20 cellular contexts compared by ENCODE assay signal in genomic region chr20:64066984-64067605, GRCh38. TPM values are rescaled to one million over a fixed set of nuclear protein-coding genes. Genes with fewer than 3 reads are reported as not detected.
DNase-seq lines count a peak whose midpoint lies in the region; ATAC-seq and TF ChIP-seq lines count a peak whose summit lies in the region.
"Had no signal": no experiment of that assay in that cellular context is flagged by ENCODE, and none has a peak within 500 bp of the region (broad histone marks: within the 10 kb centered on the region; RNA-seq: fewer than 3 reads in every experiment).

No MANE protein-coding gene starts in this region.

- peak overlapping the region; percentile 55 for H3K27ac Mint-ChIP-seq in activated CD4-positive, alpha-beta T cell treated with anti-CD3 and anti-CD28 coated beads for 36 hours
- peak overlapping the region; percentile 38; the same call in 1 of the 2 replicates for H3K27ac Mint-ChIP-seq in HFFc6
- peak overlapping the region; percentile 30; the same call in 1 of the 2 replicates for H3K27ac Mint-ChIP-seq in WTC11

- intact Hi-C loops in activated CD4-positive, alpha-beta T cell treated with anti-CD3 and anti-CD28 coated beads for 36 hours (cut with DNase I, micrococcal nuclease), result loop anchor here in 1 of 2 experiments (10.0 kb wide), 1 partner anchor 532 kb away; the partner anchor contains the start of gene PTK6

- no peaks in the 10 kb centered on the region for H3K9me3 ChIP-seq in mesenchymal stem cell (ENCODE audit: control insufficient read depth, low read length)
- H3K9me3 ChIP-seq: MG63, thyroid gland had no signal

- no peak overlapping the region for H3K27ac ChIP-seq in mesenchymal stem cell (ENCODE audit: low read length, poor library complexity, severe bottlenecking)
- H3K27ac ChIP-seq: thyroid gland, WERI-Rb-1 had no signal

- H3K4me2 ChIP-seq in mesenchymal stem cell (ENCODE audit: low read length, poor library complexity, severe bottlenecking), result no peak overlapping the region

- peaks cover 11% of the 10 kb centered on the region for H3K79me1 ChIP-seq in mesenchymal stem cell (replicated peaks; ENCODE audit: low read length, poor library complexity, severe bottlenecking)

- H2BK15ac ChIP-seq in mesenchymal stem cell (ENCODE audit: low read depth, poor library complexity, severe bottlenecking), result no peak overlapping the region

- H3K14ac ChIP-seq in mesenchymal stem cell (ENCODE audit: low read length in 2 of 2), result no peak overlapping the region

- POLR2A ChIA-PET in activated CD4-positive, alpha-beta T cell treated with anti-CD3 and anti-CD28 coated beads for 36 hours (lab: Charles Lee), result no interaction called here
- POLR2A ChIA-PET in WTC11 (lab: Charles Lee), result interaction anchor here (1.4 kb wide), 1 partner anchor 13 kb away, joined by 4 read pairs; the partner anchor contains the start of gene OPRL1

- WGBS in mesenchymal stem cell, result 84% methylated on average over 6 of the region's 6 CpGs

- H3K9me3 Mint-ChIP-seq in activated CD4-positive, alpha-beta T cell treated with anti-CD3 and anti-CD28 coated beads for 36 hours (ENCODE audit: low read depth), result no peaks in the 10 kb centered on the region
- H3K9me3 Mint-ChIP-seq in HFFc6 (no peaks in the 10 kb centered on the region), WTC11 (no peaks in the 10 kb centered on the region)

- H2AK5ac ChIP-seq in mesenchymal stem cell (ENCODE audit: low read length, severe bottlenecking), result peak overlapping the region; percentile 10

- TF ChIP-seq CTCF in HFFc6 (IDR thresholded peaks at IDR 0.05), result no peak
- no peak for TF ChIP-seq CTCF in WTC11 (IDR thresholded peaks at IDR 0.05)

- no peak overlapping the region for H2AFZ ChIP-seq in mesenchymal stem cell (ENCODE audit: low read depth, low read length)

- H2BK12ac ChIP-seq in mesenchymal stem cell (ENCODE audit: low read length in 2 of 2), result no peak overlapping the region

- H3K36me3 Mint-ChIP-seq in activated CD4-positive, alpha-beta T cell treated with anti-CD3 and anti-CD28 coated beads for 36 hours (ENCODE audit: low read depth), result no peaks in the 10 kb centered on the region
- H3K36me3 Mint-ChIP-seq in HFFc6 (ENCODE audit: low read depth) (no peaks in the 10 kb centered on the region), WTC11 (no peaks in the 10 kb centered on the region)

- DNase-seq in activated CD4-positive, alpha-beta T cell treated with anti-CD3 and anti-CD28 coated beads for 36 hours, result no peak
- no peak for DNase-seq in activated CD4-positive, alpha-beta T cell treated with anti-CD3 and anti-CD28 coated beads for 4 hours
- DNase-seq in HFFc6 (no peak), WTC11 (ENCODE audit: low spot score) (no peak), mesenchymal stem cell (no peak), NCI-H510A treated with DMSO at 0.1 percent for 48 hours (lab: John Stamatoyannopoulos, UW) (no peak), UCSD-AML1 (lab: John Stamatoyannopoulos, UW; ENCODE audit: unreplicated experiment) (no peak)
- DNase-seq: activated naive CD4-positive, alpha-beta T cell; head of caudate nucleus; MG63; NCI-H1694; NCI-H226; stimulated activated CD4-positive, alpha-beta T cell treated with anti-CD3 and anti-CD28 coated beads, Interleukin-12 subunit alpha, Interleukin-12 subunit beta, amount 100 ng/mL, for 4 hours; thyroid gland; WERI-Rb-1 had no signal

- peak overlapping the region in 1 of 2 experiments; percentile 24 for H3K4ac ChIP-seq in mesenchymal stem cell (ENCODE audit: low read depth in 1 of 2, low read length in 2 of 2)

- H3K4me3 ChIP-seq in mesenchymal stem cell (ENCODE audit: insufficient read depth in 1 of 2, low read depth in 1 of 2, low read length in 2 of 2), result no peak overlapping the region
- H3K4me3 ChIP-seq: MG63, thyroid gland had no signal

- ATAC-seq in activated CD4-positive, alpha-beta T cell treated with anti-CD3 and anti-CD28 coated beads for 36 hours, result no peak
- ATAC-seq in WTC11, result no peak
- no peak for ATAC-seq in HG03520 (IDR thresholded peaks at IDR 0.05; ENCODE audit: unreplicated experiment)
- ATAC-seq: Right ventricle myocardium inferior had no signal

- H3K27me3 Mint-ChIP-seq in activated CD4-positive, alpha-beta T cell treated with anti-CD3 and anti-CD28 coated beads for 36 hours, result no peaks in the 10 kb centered on the region
- peaks cover 1% of the 10 kb centered on the region for H3K27me3 Mint-ChIP-seq in HFFc6 (ENCODE audit: insufficient read depth)
- peaks cover 2% of the 10 kb centered on the region; the same call in 1 of the 2 replicates for H3K27me3 Mint-ChIP-seq in WTC11 (ENCODE audit: low read depth)

- no peak overlapping the region for H3K18ac ChIP-seq in mesenchymal stem cell (ENCODE audit: low read depth in 1 of 2, low read length in 2 of 2)

- H3K4me3 Mint-ChIP-seq in activated CD4-positive, alpha-beta T cell treated with anti-CD3 and anti-CD28 coated beads for 36 hours, result no peak overlapping the region
- H3K4me3 Mint-ChIP-seq in HFFc6, result no peak overlapping the region
- H3K4me3 Mint-ChIP-seq in WTC11, result no peak overlapping the region

- peaks cover 46% of the 10 kb centered on the region for H3K4me1 Mint-ChIP-seq in activated CD4-positive, alpha-beta T cell treated with anti-CD3 and anti-CD28 coated beads for 36 hours
- H3K4me1 Mint-ChIP-seq in HFFc6 (ENCODE audit: low read depth) (peaks cover 40% of the 10 kb centered on the region), WTC11 (peaks cover 31% of the 10 kb centered on the region)

- peaks cover 47% of the 10 kb centered on the region for H3K4me1 ChIP-seq in mesenchymal stem cell (ENCODE audit: control insufficient read depth, insufficient read depth, low read depth, low read length)

- no peak overlapping the region for H3K9ac ChIP-seq in mesenchymal stem cell (ENCODE audit: low read length)

- no peak overlapping the region for H4K91ac ChIP-seq in mesenchymal stem cell (ENCODE audit: low read length)

- H4K8ac ChIP-seq in mesenchymal stem cell (ENCODE audit: low read length), result no peak overlapping the region

- no peak overlapping the region for H2BK5ac ChIP-seq in mesenchymal stem cell (ENCODE audit: low read depth, low read length, poor library complexity, severe bottlenecking)

- no peak overlapping the region for H2BK120ac ChIP-seq in mesenchymal stem cell (ENCODE audit: low read depth, low read length)

- no peak overlapping the region for H3K23ac ChIP-seq in mesenchymal stem cell (ENCODE audit: low read length in 2 of 2)

- CTCF ChIA-PET in activated CD4-positive, alpha-beta T cell treated with anti-CD3 and anti-CD28 coated beads for 36 hours (lab: Charles Lee), result interaction anchor here (2.0 kb wide), 1 partner anchor 10 kb away, joined by 6 read pairs; no protein-coding TSS in a partner anchor
- CTCF ChIA-PET in WTC11 (lab: Charles Lee), result interaction anchor here (0.7 to 2.1 kb wide), 5 partner anchors 10 to 87 kb away, joined by 3 to 16 read pairs (median 7); partner anchors contain the start of genes OPRL1, PRPF6 and RGS19

- no peaks in the 10 kb centered on the region for H3K27me3 ChIP-seq in mesenchymal stem cell (ENCODE audit: control insufficient read depth in 1 of 2, insufficient read depth in 1 of 2, low read length in 2 of 2)
- H3K27me3 ChIP-seq: MG63, thyroid gland had no signal

- H3K36me3 ChIP-seq in mesenchymal stem cell (ENCODE audit: control insufficient read depth in 1 of 2, insufficient read depth in 2 of 2, low read depth in 1 of 2, low read length in 2 of 2), result peaks cover 2 to 42% of the 10 kb centered on the region in 2 experiments
- H3K36me3 ChIP-seq: thyroid gland, WERI-Rb-1 had no signal

TF ChIP-seq in WTC11, 78 proteins besides CTCF, POLR2A, EP300 and RAD21 (continues in another document):
- no peak for TF ChIP-seq USF1 (CRISPR knock-in tag; IDR thresholded peaks at IDR 0.05)
- no peak for TF ChIP-seq ZNF138 (CRISPR knock-in tag; conservative IDR thresholded peaks at IDR 0.05)
- TF ChIP-seq FOXK1 (CRISPR knock-in tag; IDR thresholded peaks at IDR 0.05), result no peak
- TF ChIP-seq SOX15 (CRISPR knock-in tag; IDR thresholded peaks at IDR 0.05), result no peak
- no peak for TF ChIP-seq ZNF263 (CRISPR knock-in tag; IDR thresholded peaks at IDR 0.05; ENCODE audit: low read depth)

RNA-seq across cellular contexts. Expression of gene TCEA2, which starts 4.1 kb away (rescaled TPM):
- 10 to 100 TPM; 40.6 to 50.0 TPM for total RNA-seq in activated CD4-positive, alpha-beta T cell treated with anti-CD3 and anti-CD28 coated beads for 36 hours
- 10 to 100 TPM; 36.8 to 47.4 (median 41.5) TPM for total RNA-seq in HFFc6 (2021; fragmentation: NEBNext Ultra II Directional; extraction: Animal tissue kit (Norgen Biotek cat#: 25700))
- 55.8 to 63.6 TPM (median 63.5 TPM) in 3 replicates for total RNA-seq in WTC11 (2021)
- polyA plus RNA-seq in mesenchymal stem cell (2013, experiment 1 of 2), result 57.9 TPM
- polyA plus RNA-seq in mesenchymal stem cell (2013, experiment 2 of 2), result 60.9 TPM

RNA-seq across cellular contexts. Expression of gene RGS19, which starts 12.2 kb away (rescaled TPM):
- 10 to 100 TPM; 39.6 to 40.2 TPM for total RNA-seq in activated CD4-positive, alpha-beta T cell treated with anti-CD3 and anti-CD28 coated beads for 36 hours
- 10 to 100 TPM; 11.0 to 16.3 (median 12.9) TPM for total RNA-seq in HFFc6 (2021; fragmentation: NEBNext Ultra II Directional; extraction: Animal tissue kit (Norgen Biotek cat#: 25700))
- total RNA-seq in WTC11 (2021), result 13.8 to 15.9 TPM (median 15.1 TPM) in 3 replicates
- polyA plus RNA-seq in mesenchymal stem cell (2013, experiment 1 of 2), result 11.6 TPM
- 13.4 TPM for polyA plus RNA-seq in mesenchymal stem cell (2013, experiment 2 of 2)

RNA-seq across cellular contexts. Expression of gene OPRL1, which starts 12.8 kb away (rescaled TPM):
- total RNA-seq in activated CD4-positive, alpha-beta T cell treated with anti-CD3 and anti-CD28 coated beads for 36 hours, result under 1 TPM; 0.42 to 0.50 TPM
- total RNA-seq in HFFc6 (2021; fragmentation: NEBNext Ultra II Directional; extraction: Animal tissue kit (Norgen Biotek cat#: 25700)), result under 1 TPM; 0.27 to 1.00 (median 0.41) TPM
- 1.7 to 2.2 TPM (median 2.0 TPM) in 3 replicates for total RNA-seq in WTC11 (2021)
- 0.54 TPM for polyA plus RNA-seq in mesenchymal stem cell (2013, experiment 1 of 2)
- polyA plus RNA-seq in mesenchymal stem cell (2013, experiment 2 of 2), result 0.40 TPM

RNA-seq across cellular contexts. Expression of gene LKAAEAR1, which starts 17.1 kb away (rescaled TPM):
- total RNA-seq in activated CD4-positive, alpha-beta T cell treated with anti-CD3 and anti-CD28 coated beads for 36 hours, result under 1 TPM; 0.30 to 0.46 TPM
- not detected for total RNA-seq in HFFc6 (2021; fragmentation: NEBNext Ultra II Directional; extraction: Animal tissue kit (Norgen Biotek cat#: 25700))
- total RNA-seq in WTC11 (2021), result 0.53 to 1.7 TPM (median 0.73 TPM) in 3 replicates
- polyA plus RNA-seq in mesenchymal stem cell (2013, experiment 1 of 2), result 0.08 TPM
- polyA plus RNA-seq in mesenchymal stem cell (2013, experiment 2 of 2), result not detected
- total RNA-seq: A172, renal cortical epithelial cell, Right ventricle myocardium inferior had no signal
- polyA plus RNA-seq: BJ had no signal

RNA-seq across cellular contexts. Expression of gene SOX18, which starts 17.7 kb away (rescaled TPM):
- not detected for total RNA-seq in activated CD4-positive, alpha-beta T cell treated with anti-CD3 and anti-CD28 coated beads for 36 hours
- under 1 TPM in 2 of 6 experiments, not detected in 4; 0.10 to 0.17 TPM for total RNA-seq in HFFc6 (2021; fragmentation: NEBNext Ultra II Directional; extraction: Animal tissue kit (Norgen Biotek cat#: 25700))
- total RNA-seq in WTC11 (2021), result 0.73 to 0.81 TPM (median 0.80 TPM) in 3 replicates
- polyA plus RNA-seq in mesenchymal stem cell (2013, experiment 1 of 2), result 0.33 TPM
- 0.27 TPM for polyA plus RNA-seq in mesenchymal stem cell (2013, experiment 2 of 2)
- polyA plus RNA-seq: BJ had no signal
